In the genomic region with DNA sequence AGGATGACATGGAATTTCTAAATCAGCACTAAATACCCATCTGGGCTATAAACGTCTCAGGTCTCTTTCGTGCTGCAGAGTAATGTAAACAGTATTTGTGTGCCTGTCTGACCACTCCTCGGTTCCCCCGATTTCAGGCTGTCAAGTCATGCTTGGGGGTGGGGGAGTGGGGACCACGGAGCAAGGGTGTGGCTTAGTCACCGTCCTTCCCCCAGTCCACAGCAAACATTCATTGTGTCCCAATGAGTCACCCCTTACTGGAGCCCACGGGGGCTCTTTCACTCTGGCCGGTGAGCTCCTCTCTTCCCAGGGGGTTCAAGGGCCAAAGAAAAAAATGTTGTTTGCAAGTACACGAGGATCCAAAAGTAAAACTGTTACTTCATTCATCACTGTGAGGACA, we compare ENCODE assay signal across 1 cellular context.
A peak's percentile ranks its signal among the peaks of the same experiment; 100 is the strongest.
TF ChIP-seq lines count a peak whose summit lies in the region.

No MANE protein-coding gene starts in this region.

TF ChIP-seq in HepG2, 621 proteins besides CTCF, POLR2A, EP300 and RAD21 (continued from another document and continues in another):
- TF ChIP-seq, protein P1, sequence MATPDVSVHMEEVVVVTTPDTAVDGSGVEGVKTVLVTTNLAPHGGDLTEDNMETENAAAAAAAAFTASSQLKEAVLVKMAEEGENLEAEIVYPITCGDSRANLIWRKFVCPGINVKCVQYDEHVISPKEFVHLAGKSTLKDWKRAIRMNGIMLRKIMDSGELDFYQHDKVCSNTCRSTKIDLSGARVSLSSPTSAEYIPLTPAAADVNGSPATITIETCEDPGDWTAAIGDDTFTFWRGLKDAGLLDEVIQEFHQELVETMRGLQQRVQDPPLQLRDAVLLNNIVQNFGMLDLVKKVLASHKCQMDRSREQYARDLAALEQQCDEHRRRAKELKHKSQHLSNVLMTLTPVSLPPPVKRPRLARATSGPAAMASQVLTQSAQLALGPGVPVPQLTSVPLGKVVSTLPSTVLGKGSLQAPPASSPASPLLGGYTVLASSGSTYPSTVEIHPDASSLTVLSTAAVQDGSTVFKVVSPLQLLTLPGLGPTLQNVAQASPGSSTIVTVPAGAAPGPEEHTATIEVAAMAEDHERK (CRISPR knock-in tag; IDR thresholded peaks at IDR 0.05; ENCODE audit: low read depth): no peak
- no peak for TF ChIP-seq ZFX (CRISPR knock-in tag; IDR thresholded peaks at IDR 0.05; ENCODE audit: low read depth)
- TF ChIP-seq ZNF530 (CRISPR knock-in tag; IDR thresholded peaks at IDR 0.05; ENCODE audit: low read depth): no peak
- no peak for TF ChIP-seq KLF9 (CRISPR knock-in tag; IDR thresholded peaks at IDR 0.05; ENCODE audit: low read depth)
- TF ChIP-seq FUBP1 (CRISPR knock-in tag; IDR thresholded peaks at IDR 0.05; ENCODE audit: borderline replicate concordance): no peak
- TF ChIP-seq FOXJ3 (CRISPR knock-in tag; IDR thresholded peaks at IDR 0.05; ENCODE audit: borderline replicate concordance): no peak
- no peak for TF ChIP-seq BRCA1 (CRISPR knock-in tag; IDR thresholded peaks at IDR 0.05)
- TF ChIP-seq, protein P2, sequence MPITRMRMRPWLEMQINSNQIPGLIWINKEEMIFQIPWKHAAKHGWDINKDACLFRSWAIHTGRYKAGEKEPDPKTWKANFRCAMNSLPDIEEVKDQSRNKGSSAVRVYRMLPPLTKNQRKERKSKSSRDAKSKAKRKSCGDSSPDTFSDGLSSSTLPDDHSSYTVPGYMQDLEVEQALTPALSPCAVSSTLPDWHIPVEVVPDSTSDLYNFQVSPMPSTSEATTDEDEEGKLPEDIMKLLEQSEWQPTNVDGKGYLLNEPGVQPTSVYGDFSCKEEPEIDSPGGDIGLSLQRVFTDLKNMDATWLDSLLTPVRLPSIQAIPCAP (CRISPR knock-in tag; IDR thresholded peaks at IDR 0.05; ENCODE audit: low read depth): no peak
- TF ChIP-seq ZNF281 (CRISPR knock-in tag; IDR thresholded peaks at IDR 0.05; ENCODE audit: borderline replicate concordance): peak; percentile 82; the same call in 1 of the 2 replicates
- no peak for TF ChIP-seq ZBTB49 (CRISPR knock-in tag; IDR thresholded peaks at IDR 0.05; ENCODE audit: borderline replicate concordance)
- TF ChIP-seq, protein P3, sequence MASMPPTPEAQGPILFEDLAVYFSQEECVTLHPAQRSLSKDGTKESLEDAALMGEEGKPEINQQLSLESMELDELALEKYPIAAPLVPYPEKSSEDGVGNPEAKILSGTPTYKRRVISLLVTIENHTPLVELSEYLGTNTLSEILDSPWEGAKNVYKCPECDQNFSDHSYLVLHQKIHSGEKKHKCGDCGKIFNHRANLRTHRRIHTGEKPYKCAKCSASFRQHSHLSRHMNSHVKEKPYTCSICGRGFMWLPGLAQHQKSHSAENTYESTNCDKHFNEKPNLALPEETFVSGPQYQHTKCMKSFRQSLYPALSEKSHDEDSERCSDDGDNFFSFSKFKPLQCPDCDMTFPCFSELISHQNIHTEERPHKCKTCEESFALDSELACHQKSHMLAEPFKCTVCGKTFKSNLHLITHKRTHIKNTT (CRISPR knock-in tag; IDR thresholded peaks at IDR 0.05): no peak
- TF ChIP-seq WIZ (CRISPR knock-in tag; IDR thresholded peaks at IDR 0.05): no peak
- TF ChIP-seq YEATS4 (CRISPR knock-in tag; IDR thresholded peaks at IDR 0.05; ENCODE audit: borderline replicate concordance): no peak
- no peak for TF ChIP-seq ZBTB1 (CRISPR knock-in tag; IDR thresholded peaks at IDR 0.05; ENCODE audit: borderline replicate concordance)
- no peak for TF ChIP-seq RFXAP (CRISPR knock-in tag; IDR thresholded peaks at IDR 0.05; ENCODE audit: borderline replicate concordance)
- TF ChIP-seq GLI4 (CRISPR knock-in tag; IDR thresholded peaks at IDR 0.05; ENCODE audit: borderline replicate concordance): no peak
- no peak for TF ChIP-seq NR0B2 (CRISPR knock-in tag; IDR thresholded peaks at IDR 0.05)
- TF ChIP-seq ZNF672 (CRISPR knock-in tag; IDR thresholded peaks at IDR 0.05): no peak
- TF ChIP-seq, protein P4, sequence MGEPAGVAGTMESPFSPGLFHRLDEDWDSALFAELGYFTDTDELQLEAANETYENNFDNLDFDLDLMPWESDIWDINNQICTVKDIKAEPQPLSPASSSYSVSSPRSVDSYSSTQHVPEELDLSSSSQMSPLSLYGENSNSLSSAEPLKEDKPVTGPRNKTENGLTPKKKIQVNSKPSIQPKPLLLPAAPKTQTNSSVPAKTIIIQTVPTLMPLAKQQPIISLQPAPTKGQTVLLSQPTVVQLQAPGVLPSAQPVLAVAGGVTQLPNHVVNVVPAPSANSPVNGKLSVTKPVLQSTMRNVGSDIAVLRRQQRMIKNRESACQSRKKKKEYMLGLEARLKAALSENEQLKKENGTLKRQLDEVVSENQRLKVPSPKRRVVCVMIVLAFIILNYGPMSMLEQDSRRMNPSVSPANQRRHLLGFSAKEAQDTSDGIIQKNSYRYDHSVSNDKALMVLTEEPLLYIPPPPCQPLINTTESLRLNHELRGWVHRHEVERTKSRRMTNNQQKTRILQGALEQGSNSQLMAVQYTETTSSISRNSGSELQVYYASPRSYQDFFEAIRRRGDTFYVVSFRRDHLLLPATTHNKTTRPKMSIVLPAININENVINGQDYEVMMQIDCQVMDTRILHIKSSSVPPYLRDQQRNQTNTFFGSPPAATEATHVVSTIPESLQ (CRISPR knock-in tag; conservative IDR thresholded peaks at IDR 0.05): no peak
- TF ChIP-seq ZNF34 (CRISPR knock-in tag; IDR thresholded peaks at IDR 0.05; ENCODE audit: borderline replicate concordance): no peak; the same call in 1 of the 2 replicates
- TF ChIP-seq ZNF570 (CRISPR knock-in tag; IDR thresholded peaks at IDR 0.05; ENCODE audit: borderline replicate concordance): no peak
- no peak for TF ChIP-seq PRDM4 (CRISPR knock-in tag; IDR thresholded peaks at IDR 0.05; ENCODE audit: borderline replicate concordance)
- TF ChIP-seq, protein P5, sequence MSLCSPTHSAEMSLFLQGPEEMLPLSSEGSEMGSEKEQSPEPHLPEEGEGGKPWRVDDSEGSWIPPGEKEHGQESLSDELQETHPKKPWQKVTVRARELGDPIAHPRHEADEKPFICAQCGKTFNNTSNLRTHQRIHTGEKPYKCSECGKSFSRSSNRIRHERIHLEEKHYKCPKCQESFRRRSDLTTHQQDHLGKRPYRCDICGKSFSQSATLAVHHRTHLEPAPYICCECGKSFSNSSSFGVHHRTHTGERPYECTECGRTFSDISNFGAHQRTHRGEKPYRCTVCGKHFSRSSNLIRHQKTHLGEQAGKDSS (CRISPR knock-in tag; IDR thresholded peaks at IDR 0.05; ENCODE audit: borderline replicate concordance, low read depth): no peak
- 0 out of 2 replicates have a peak, but pooled peaks have one; percentile 41 for TF ChIP-seq IRF2 (CRISPR knock-in tag; IDR thresholded peaks at IDR 0.05)
- no peak for TF ChIP-seq RELA (CRISPR knock-in tag; IDR thresholded peaks at IDR 0.05)
- TF ChIP-seq ZNF224 (CRISPR knock-in tag; IDR thresholded peaks at IDR 0.05): no peak
- no peak for TF ChIP-seq ZNF512B (CRISPR knock-in tag; IDR thresholded peaks at IDR 0.05; ENCODE audit: borderline replicate concordance)
- TF ChIP-seq MYNN (CRISPR knock-in tag; IDR thresholded peaks at IDR 0.05; ENCODE audit: low read depth): no peak
- TF ChIP-seq NR2F2 (IDR thresholded peaks at IDR 0.05; ENCODE audit: borderline replicate concordance, low read depth): no peak
- TF ChIP-seq ZNF441 (CRISPR knock-in tag; IDR thresholded peaks at IDR 0.05; ENCODE audit: borderline replicate concordance): no peak
- TF ChIP-seq ZNF589 (CRISPR knock-in tag; conservative IDR thresholded peaks at IDR 0.05): no peak
- TF ChIP-seq ZNF10 (CRISPR knock-in tag; IDR thresholded peaks at IDR 0.05; ENCODE audit: borderline replicate concordance, low read depth): no peak
- TF ChIP-seq ZNF670 (CRISPR knock-in tag; IDR thresholded peaks at IDR 0.05; ENCODE audit: borderline replicate concordance): no peak
- peak; percentile 57 for TF ChIP-seq POGZ (CRISPR knock-in tag; IDR thresholded peaks at IDR 0.05)
